In genomic region chr5:75365740-75366139, GRCh38 we compare ENCODE assay signal across 18 cellular contexts.
"Had no signal": no experiment of that assay in that cellular context is flagged by ENCODE, and none has a peak within 500 bp of the region (broad histone marks: within the 10 kb centered on the region; RNA-seq: fewer than 3 reads in every experiment).

No MANE protein-coding gene starts in this region.

- ATAC-seq: activated CD4-positive, alpha-beta T cell treated with anti-CD3 and anti-CD28 coated beads for 36 hours; activated naive CD8-positive, alpha-beta T cell treated with anti-CD3 and anti-CD28 coated beads, Interleukin-2, amount 50 U/mL, for 24 hours; lower lobe of right lung; naive thymus-derived CD8-positive, alpha-beta T cell; right cardiac atrium had no signal

- H3K9me3 ChIP-seq: ascending aorta, colonic mucosa, lower lobe of right lung, upper lobe of left lung had no signal

- H3K4me1 ChIP-seq: ascending aorta, colonic mucosa, lower lobe of right lung had no signal

- DNase-seq: activated CD4-positive, alpha-beta memory T cell treated with anti-CD3 and anti-CD28 coated beads, Interleukin-2, amount 10 ng/mL, durations not matched to agents 7 days and 5 days; activated CD4-positive, alpha-beta T cell treated with anti-CD3 and anti-CD28 coated beads for 36 hours; activated naive CD8-positive, alpha-beta T cell treated with anti-CD3 and anti-CD28 coated beads, Interleukin-2, amount 50 U/mL, for 24 hours; activated T-cell treated with anti-CD3 and anti-CD28 coated beads, Interleukin-2, amount 50 U/mL, for 48 hours; colonic mucosa; effector CD4-positive, alpha-beta T cell; lower lobe of right lung; naive thymus-derived CD8-positive, alpha-beta T cell; occipital lobe; right cardiac atrium; stimulated activated naive B cell treated with anti-CD40 and anti-IgM and Interleukin-4, amounts not matched to agents 10 μg/mL and 1 μg/mL and 100 μg/mL, for 72 hours; T-helper 1 cell; upper lobe of left lung; WERI-Rb-1 had no signal

- H3K4me3 ChIP-seq: ascending aorta, colonic mucosa, hepatocyte, lower lobe of right lung, smooth muscle cell, upper lobe of left lung had no signal

- H3K79me2 ChIP-seq: hepatocyte had no signal

- H3K9me3 Mint-ChIP-seq: activated CD4-positive, alpha-beta memory T cell treated with anti-CD3 and anti-CD28 coated beads, Interleukin-2, amount 10 ng/mL, durations not matched to agents 7 days and 5 days; activated naive CD8-positive, alpha-beta T cell treated with anti-CD3 and anti-CD28 coated beads, Interleukin-2, amount 50 U/mL, for 24 hours; naive thymus-derived CD8-positive, alpha-beta T cell; stimulated activated naive B cell treated with anti-CD40 and anti-IgM and Interleukin-4, amounts not matched to agents 10 μg/mL and 1 μg/mL and 100 μg/mL, for 72 hours had no signal

- H3K27ac ChIP-seq: ascending aorta, colonic mucosa, hepatocyte, lower lobe of right lung, upper lobe of left lung, WERI-Rb-1 had no signal

- H2AFZ ChIP-seq: hepatocyte had no signal

- H3K4me2 ChIP-seq: hepatocyte, smooth muscle cell had no signal

- H3K36me3 ChIP-seq: colonic mucosa had no signal

- H3K27ac Mint-ChIP-seq: activated CD4-positive, alpha-beta memory T cell treated with anti-CD3 and anti-CD28 coated beads, Interleukin-2, amount 10 ng/mL, durations not matched to agents 7 days and 5 days; activated CD4-positive, alpha-beta T cell treated with anti-CD3 and anti-CD28 coated beads for 36 hours; activated naive CD8-positive, alpha-beta T cell treated with anti-CD3 and anti-CD28 coated beads, Interleukin-2, amount 50 U/mL, for 24 hours; progenitor cell of endocrine pancreas; stimulated activated naive B cell treated with anti-CD40 and anti-IgM and Interleukin-4, amounts not matched to agents 10 μg/mL and 1 μg/mL and 100 μg/mL, for 72 hours had no signal

- H3K27me3 ChIP-seq: ascending aorta, colonic mucosa, hepatocyte, upper lobe of left lung had no signal

- H3K27me3 Mint-ChIP-seq: activated CD4-positive, alpha-beta memory T cell treated with anti-CD3 and anti-CD28 coated beads, Interleukin-2, amount 10 ng/mL, durations not matched to agents 7 days and 5 days; activated CD4-positive, alpha-beta T cell treated with anti-CD3 and anti-CD28 coated beads for 36 hours; activated naive CD8-positive, alpha-beta T cell treated with anti-CD3 and anti-CD28 coated beads, Interleukin-2, amount 50 U/mL, for 24 hours; naive thymus-derived CD8-positive, alpha-beta T cell; progenitor cell of endocrine pancreas; stimulated activated naive B cell treated with anti-CD40 and anti-IgM and Interleukin-4, amounts not matched to agents 10 μg/mL and 1 μg/mL and 100 μg/mL, for 72 hours had no signal

- H3K4me3 Mint-ChIP-seq: activated CD4-positive, alpha-beta memory T cell treated with anti-CD3 and anti-CD28 coated beads, Interleukin-2, amount 10 ng/mL, durations not matched to agents 7 days and 5 days; activated CD4-positive, alpha-beta T cell treated with anti-CD3 and anti-CD28 coated beads for 36 hours; activated naive CD8-positive, alpha-beta T cell treated with anti-CD3 and anti-CD28 coated beads, Interleukin-2, amount 50 U/mL, for 24 hours; naive thymus-derived CD8-positive, alpha-beta T cell; stimulated activated naive B cell treated with anti-CD40 and anti-IgM and Interleukin-4, amounts not matched to agents 10 μg/mL and 1 μg/mL and 100 μg/mL, for 72 hours had no signal
